Comparison of ENCODE assay signal across 8 cellular contexts in genomic region chr1:111481387-111482221, GRCh38. TPM values are rescaled to one million over a fixed set of nuclear protein-coding genes. Genes with fewer than 3 reads are reported as not detected.
DNase-seq lines count a peak whose midpoint lies in the region; ATAC-seq and TF ChIP-seq lines count a peak whose summit lies in the region.

No MANE protein-coding gene starts in this region.

- ATAC-seq in thoracic aorta (ENCODE audit: insufficient number of reproducible peaks, low FRiP score, low read depth) (peak; percentile 69), GM21360 (IDR thresholded peaks at IDR 0.05; ENCODE audit: unreplicated experiment) (no peak)

- no peak overlapping the region for H3K27ac Mint-ChIP-seq in activated T-helper 1 cell treated with anti-CD3 and anti-CD28 coated beads, Interleukin-12 subunit alpha, Interleukin-12 subunit beta, Interleukin-2, Interleukin-4 antibody, amounts not matched to agents 30 ng/mL and 10 ng/mL and 1 ng/mL, durations not matched to agents 14 hours and 24 hours and 36 hours
- no peak overlapping the region for H3K27ac Mint-ChIP-seq in nephron progenitor cell

- intact Hi-C loops in activated T-helper 1 cell treated with anti-CD3 and anti-CD28 coated beads, Interleukin-12 subunit alpha, Interleukin-12 subunit beta, Interleukin-2, Interleukin-4 antibody, amounts not matched to agents 30 ng/mL and 10 ng/mL and 1 ng/mL, durations not matched to agents 14 hours and 24 hours and 36 hours (cut with micrococcal nuclease), result loop anchor here (1.0 to 5.0 kb wide), 4 partner anchors 27 to 891 kb away; no protein-coding TSS in a partner anchor

- H3K4me3 Mint-ChIP-seq in activated T-helper 1 cell treated with anti-CD3 and anti-CD28 coated beads, Interleukin-12 subunit alpha, Interleukin-12 subunit beta, Interleukin-2, Interleukin-4 antibody, amounts not matched to agents 30 ng/mL and 10 ng/mL and 1 ng/mL, durations not matched to agents 14 hours and 24 hours and 36 hours, result no peak overlapping the region
- H3K4me3 Mint-ChIP-seq in nephron progenitor cell, result no peak overlapping the region

- H3K4me2 ChIP-seq in OCI-LY3 (ENCODE audit: low read length), result peak overlapping the region; percentile 62

- H3K4me3 ChIP-seq in OCI-LY3 (ENCODE audit: low read length) (no peak overlapping the region), fibroblast of the aortic adventitia (ENCODE audit: low read depth, low read length) (no peak overlapping the region), thoracic aorta (no peak overlapping the region)

- peaks cover 20% of the 10 kb centered on the region for H3K4me1 Mint-ChIP-seq in activated T-helper 1 cell treated with anti-CD3 and anti-CD28 coated beads, Interleukin-12 subunit alpha, Interleukin-12 subunit beta, Interleukin-2, Interleukin-4 antibody, amounts not matched to agents 30 ng/mL and 10 ng/mL and 1 ng/mL, durations not matched to agents 14 hours and 24 hours and 36 hours (ENCODE audit: low read depth)
- peaks cover 19% of the 10 kb centered on the region for H3K4me1 Mint-ChIP-seq in nephron progenitor cell

- H3K79me2 ChIP-seq in OCI-LY3 (ENCODE audit: low read length), result no peaks in the 10 kb centered on the region

- H3K9ac ChIP-seq in OCI-LY3 (ENCODE audit: low read length), result peak overlapping the region; percentile 14; the same call in 1 of the 2 replicates

- 0 out of 2 replicates have a peak overlapping the region, but pooled peaks have one; percentile 23 for H2AFZ ChIP-seq in OCI-LY3 (ENCODE audit: low read depth, low read length)

- H3K9me3 ChIP-seq in OCI-LY3 (ENCODE audit: insufficient read depth, low read length), result no peaks in the 10 kb centered on the region
- H3K9me3 ChIP-seq in thoracic aorta, result no peaks in the 10 kb centered on the region

- H3K4me1 ChIP-seq in OCI-LY3 (ENCODE audit: low read length) (peaks cover 49% of the 10 kb centered on the region), thoracic aorta (ENCODE audit: control insufficient read depth in 1 of 2, low read depth in 2 of 2) (no peaks in the 10 kb centered on the region)

- TF ChIP-seq CTCF in OCI-LY3 (IDR thresholded peaks at IDR 0.05; ENCODE audit: low read depth, low read length), result peak; percentile 80
- TF ChIP-seq CTCF in fibroblast of the aortic adventitia (IDR thresholded peaks at IDR 0.05; ENCODE audit: insufficient read depth, low read length), result peak; percentile 80
- TF ChIP-seq CTCF in nephron progenitor cell (IDR thresholded peaks at IDR 0.05), result peak; percentile 64
- peak; percentile 67 for TF ChIP-seq CTCF in thoracic aorta (IDR thresholded peaks at IDR 0.05)

- H3K27me3 ChIP-seq in OCI-LY3 (ENCODE audit: low read depth, low read length), result no peaks in the 10 kb centered on the region
- H3K27me3 ChIP-seq in thoracic aorta (replicated peaks; ENCODE audit: insufficient read depth), result no peaks in the 10 kb centered on the region

- H3K9me3 Mint-ChIP-seq in activated T-helper 1 cell treated with anti-CD3 and anti-CD28 coated beads, Interleukin-12 subunit alpha, Interleukin-12 subunit beta, Interleukin-2, Interleukin-4 antibody, amounts not matched to agents 30 ng/mL and 10 ng/mL and 1 ng/mL, durations not matched to agents 14 hours and 24 hours and 36 hours, result no peaks in the 10 kb centered on the region
- no peaks in the 10 kb centered on the region for H3K9me3 Mint-ChIP-seq in nephron progenitor cell

- H3K27me3 Mint-ChIP-seq in activated T-helper 1 cell treated with anti-CD3 and anti-CD28 coated beads, Interleukin-12 subunit alpha, Interleukin-12 subunit beta, Interleukin-2, Interleukin-4 antibody, amounts not matched to agents 30 ng/mL and 10 ng/mL and 1 ng/mL, durations not matched to agents 14 hours and 24 hours and 36 hours (ENCODE audit: insufficient read depth), result peaks cover 47% of the 10 kb centered on the region
- peaks cover 7% of the 10 kb centered on the region for H3K27me3 Mint-ChIP-seq in nephron progenitor cell (ENCODE audit: low read depth, poor library complexity)

- no peaks in the 10 kb centered on the region for H4K20me1 ChIP-seq in OCI-LY3 (ENCODE audit: insufficient read depth, low read length)

- H3K27ac ChIP-seq in OCI-LY3 (ENCODE audit: low read length) (peak overlapping the region; percentile 48; the same call in 1 of the 2 replicates), thoracic aorta (no peak overlapping the region)

- DNase-seq in DMS53 (lab: John Stamatoyannopoulos, UW) (peak; percentile 83), HPDE6-E6E7 (ENCODE audit: extremely low spot score) (peak; percentile 85), fibroblast of the aortic adventitia (ENCODE audit: low read depth) (peak; percentile 69), nephron progenitor cell (peak; percentile 69), thoracic aorta (ENCODE audit: low spot score) (peak; percentile 26)
- peak; percentile 31 for DNase-seq in activated T-helper 1 cell treated with anti-CD3 and anti-CD28 coated beads, Interleukin-12 subunit alpha, Interleukin-12 subunit beta, Interleukin-2, Interleukin-4 antibody, amounts not matched to agents 30 ng/mL and 10 ng/mL and 1 ng/mL, durations not matched to agents 14 hours and 24 hours and 36 hours (ENCODE audit: low spot score)

- H3K36me3 ChIP-seq in OCI-LY3 (replicated peaks; ENCODE audit: low read depth, low read length) (no peaks in the 10 kb centered on the region), thoracic aorta (no peaks in the 10 kb centered on the region)

- H3K36me3 Mint-ChIP-seq in activated T-helper 1 cell treated with anti-CD3 and anti-CD28 coated beads, Interleukin-12 subunit alpha, Interleukin-12 subunit beta, Interleukin-2, Interleukin-4 antibody, amounts not matched to agents 30 ng/mL and 10 ng/mL and 1 ng/mL, durations not matched to agents 14 hours and 24 hours and 36 hours (ENCODE audit: low read depth), result peaks cover 9% of the 10 kb centered on the region
- no peaks in the 10 kb centered on the region for H3K36me3 Mint-ChIP-seq in nephron progenitor cell (ENCODE audit: low read depth)

RNA-seq across cellular contexts. Expression of gene C1orf162, which starts 7.8 kb away (rescaled TPM):
- total RNA-seq in activated T-helper 1 cell treated with anti-CD3 and anti-CD28 coated beads, Interleukin-12 subunit alpha, Interleukin-12 subunit beta, Interleukin-2, Interleukin-4 antibody, amounts not matched to agents 30 ng/mL and 10 ng/mL and 1 ng/mL, durations not matched to agents 14 hours and 24 hours and 36 hours, result 0.70 and 1.3 TPM in 2 replicates
- total RNA-seq in fibroblast of the aortic adventitia (ENCODE audit: low replicate concordance), result 0.18 and 0.82 TPM in 2 replicates
- total RNA-seq in thoracic aorta, result 10 to 100 TPM; 27.5 to 31.4 TPM

RNA-seq across cellular contexts. Expression of gene ADORA3, which starts 21.8 kb away (rescaled TPM):
- 0.10 and 0.20 TPM in 2 replicates for total RNA-seq in activated T-helper 1 cell treated with anti-CD3 and anti-CD28 coated beads, Interleukin-12 subunit alpha, Interleukin-12 subunit beta, Interleukin-2, Interleukin-4 antibody, amounts not matched to agents 30 ng/mL and 10 ng/mL and 1 ng/mL, durations not matched to agents 14 hours and 24 hours and 36 hours
- total RNA-seq in fibroblast of the aortic adventitia (ENCODE audit: low replicate concordance), result not detected in 2 replicates
- 10 to 100 TPM in 1 of 2 donors, 1 to 10 TPM in 1; 6.2 to 29.5 TPM for total RNA-seq in thoracic aorta

RNA-seq across cellular contexts. Expression of gene TMIGD3, which starts 21.8 kb away (rescaled TPM):
- total RNA-seq in activated T-helper 1 cell treated with anti-CD3 and anti-CD28 coated beads, Interleukin-12 subunit alpha, Interleukin-12 subunit beta, Interleukin-2, Interleukin-4 antibody, amounts not matched to agents 30 ng/mL and 10 ng/mL and 1 ng/mL, durations not matched to agents 14 hours and 24 hours and 36 hours, result not detected in 2 replicates
- total RNA-seq in fibroblast of the aortic adventitia (ENCODE audit: low replicate concordance) (not detected in 2 replicates), thoracic aorta (10 to 100 TPM in 1 of 2 donors, 1 to 10 TPM in 1; 4.7 to 20.0 TPM)

RNA-seq across cellular contexts. Expression of gene ATP5PB, which starts 32.3 kb away (rescaled TPM):
- 280 and 282 TPM in 2 replicates for total RNA-seq in activated T-helper 1 cell treated with anti-CD3 and anti-CD28 coated beads, Interleukin-12 subunit alpha, Interleukin-12 subunit beta, Interleukin-2, Interleukin-4 antibody, amounts not matched to agents 30 ng/mL and 10 ng/mL and 1 ng/mL, durations not matched to agents 14 hours and 24 hours and 36 hours
- 301 and 327 TPM in 2 replicates for total RNA-seq in fibroblast of the aortic adventitia (ENCODE audit: low replicate concordance)
- total RNA-seq in thoracic aorta, result 10 to 100 TPM; 92.1 to 99.9 TPM

RNA-seq across cellular contexts. Expression of gene WDR77, which starts 32.5 kb away (rescaled TPM):
- 61.3 and 62.5 TPM in 2 replicates for total RNA-seq in activated T-helper 1 cell treated with anti-CD3 and anti-CD28 coated beads, Interleukin-12 subunit alpha, Interleukin-12 subunit beta, Interleukin-2, Interleukin-4 antibody, amounts not matched to agents 30 ng/mL and 10 ng/mL and 1 ng/mL, durations not matched to agents 14 hours and 24 hours and 36 hours
- total RNA-seq in fibroblast of the aortic adventitia (ENCODE audit: low replicate concordance) (22.1 and 29.4 TPM in 2 replicates), thoracic aorta (10 to 100 TPM; 24.9 to 40.6 TPM)

Comparison
In these comparisons a context has a peak if more than half of its experiments do, and no peak if none do; other contexts are left out.
1. DNase-seq: peak in every context shown above with its lines; median percentile 85 in HPDE6-E6E7; 83 in DMS53; 69 in fibroblast of the aortic adventitia; 69 in nephron progenitor cell; 31 in activated T-helper 1 cell treated with anti-CD3 and anti-CD28 coated beads, Interleukin-12 subunit alpha, Interleukin-12 subunit beta, Interleukin-2, Interleukin-4 antibody, amounts not matched to agents 30 ng/mL and 10 ng/mL and 1 ng/mL, durations not matched to agents 14 hours and 24 hours and 36 hours; 26 in thoracic aorta.
2. RNA of gene C1orf162, which starts 7.8 kb away (total RNA-seq): 27.5 to 31.4 TPM in thoracic aorta; 0.70 to 1.3 TPM in activated T-helper 1 cell treated with anti-CD3 and anti-CD28 coated beads, Interleukin-12 subunit alpha, Interleukin-12 subunit beta, Interleukin-2, Interleukin-4 antibody, amounts not matched to agents 30 ng/mL and 10 ng/mL and 1 ng/mL, durations not matched to agents 14 hours and 24 hours and 36 hours and 0.18 to 0.82 TPM in fibroblast of the aortic adventitia; every median in the first group is over 10 times any median in the second.
3. Peak in every context shown above with its lines, with median percentiles within 50 percentile points of each other: CTCF ChIP-seq.